ENCODE assay signal across 22 cellular contexts in genomic region chr10:36118289-36118688, GRCh38.
A peak's percentile ranks its signal among the peaks of the same experiment; 100 is the strongest.
DNase-seq lines count a peak whose midpoint lies in the region; ATAC-seq and TF ChIP-seq lines count a peak whose summit lies in the region.
"Had no signal": no experiment of that assay in that cellular context is flagged by ENCODE, and none has a peak within 500 bp of the region (broad histone marks: within the 10 kb centered on the region; RNA-seq: fewer than 3 reads in every experiment).

No MANE protein-coding gene starts in this region.

- H3F3A ChIP-seq in GM23338 (replicated peaks; ENCODE audit: low read depth) = no peaks in the 10 kb centered on the region

- no peak for TF ChIP-seq CTCF in GM23338 (conservative IDR thresholded peaks at IDR 0.05; ENCODE audit: low read depth in 2 of 2)
- no peak for TF ChIP-seq CTCF in nephron (IDR thresholded peaks at IDR 0.05; ENCODE audit: unreplicated experiment in 3 of 3)
- no peak for TF ChIP-seq CTCF in sigmoid colon (IDR thresholded peaks at IDR 0.05)
- TF ChIP-seq CTCF in GM20000 (IDR thresholded peaks at IDR 0.05; ENCODE audit: extremely low read depth, missing control alignments) = no peak

- H3K4me1 ChIP-seq in GM23338 (ENCODE audit: insufficient read depth) (0 out of 2 replicates have a peak, but pooled peaks cover 6% of the 10 kb centered on the region), sigmoid colon (peaks cover 0 to 66% (median 53%) of the 10 kb centered on the region in 4 donors)

- ATAC-seq in GM23338 (no peak), HG02642 (IDR thresholded peaks at IDR 0.05; ENCODE audit: poor library complexity, unreplicated experiment) (no peak), esophagus mucosa (no peak)
- no peak for ATAC-seq in stimulated activated naive B cell treated with anti-CD40 and anti-IgM and Interleukin-4, amounts not matched to agents 10 μg/mL and 1 μg/mL and 100 μg/mL, for 72 hours (replicated peaks)
- ATAC-seq: CD8-positive, alpha-beta T cell had no signal

- H3K9me3 Mint-ChIP-seq in GM23338 = no peaks in the 10 kb centered on the region
- peaks cover under 1% of the 10 kb centered on the region for H3K9me3 Mint-ChIP-seq in nephron
- H3K9me3 Mint-ChIP-seq in stimulated activated naive B cell treated with anti-CD40 and anti-IgM and Interleukin-4, amounts not matched to agents 10 μg/mL and 1 μg/mL and 100 μg/mL, for 72 hours = peaks cover 4 to 7% of the 10 kb centered on the region in 2 donors

- H3K27ac ChIP-seq in GM23338 (ENCODE audit: low read depth) = no peak overlapping the region
- peak overlapping the region in 3 of 4 donors; percentile 35 to 70 (median 62) for H3K27ac ChIP-seq in sigmoid colon

- H2AFZ ChIP-seq in GM23338 = peak overlapping the region; percentile 53; the same call in 1 of the 2 replicates

- no peaks in the 10 kb centered on the region for H3K9me3 ChIP-seq in sigmoid colon
- H3K9me3 ChIP-seq: SK-N-SH had no signal

- no peak overlapping the region for H3K4me3 ChIP-seq in GM23338
- H3K4me3 ChIP-seq in sigmoid colon = no peak overlapping the region

- H3K27me3 Mint-ChIP-seq in GM23338 (ENCODE audit: insufficient read depth, low read depth, poor library complexity) (no peaks in the 10 kb centered on the region), nephron (ENCODE audit: low read depth) (peaks cover 6% of the 10 kb centered on the region)
- no peaks in the 10 kb centered on the region for H3K27me3 Mint-ChIP-seq in stimulated activated naive B cell treated with anti-CD40 and anti-IgM and Interleukin-4, amounts not matched to agents 10 μg/mL and 1 μg/mL and 100 μg/mL, for 72 hours

- no peaks in the 10 kb centered on the region for H4K20me1 ChIP-seq in GM23338 (replicated peaks; ENCODE audit: insufficient read depth)

- H3K4me2 ChIP-seq in GM23338 = no peak overlapping the region
- H3K4me2 ChIP-seq: SK-N-SH had no signal

- no peak overlapping the region for H3K27ac Mint-ChIP-seq in GM23338
- H3K27ac Mint-ChIP-seq in nephron = peak overlapping the region; percentile 69 to 93 (median 87)
- H3K27ac Mint-ChIP-seq in stimulated activated naive B cell treated with anti-CD40 and anti-IgM and Interleukin-4, amounts not matched to agents 10 μg/mL and 1 μg/mL and 100 μg/mL, for 72 hours = no peak overlapping the region
- H3K27ac Mint-ChIP-seq: CD8-positive, alpha-beta T cell had no signal

- no peak for TF ChIP-seq POLR2A in sigmoid colon (IDR thresholded peaks at IDR 0.05)

- H3K27me3 ChIP-seq in GM23338 (ENCODE audit: insufficient read depth) (no peaks in the 10 kb centered on the region), sigmoid colon (no peaks in the 10 kb centered on the region)

- no peak for DNase-seq in GM23338 (ENCODE audit: low spot score)
- peak; percentile 6 for DNase-seq in astrocyte of the hippocampus (ENCODE audit: low read depth, low spot score)
- DNase-seq in sigmoid colon = peak; percentile 77
- no peak for DNase-seq in GM20000 (ENCODE audit: low spot score)
- DNase-seq in stimulated activated naive B cell treated with anti-CD40 and anti-IgM and Interleukin-4, amounts not matched to agents 10 μg/mL and 1 μg/mL and 100 μg/mL, for 72 hours = no peak
- DNase-seq: AML-193; C1 segment of cervical spinal cord; Calu3; CD8-positive, alpha-beta T cell; DMS153; GDM1; KG1; NCI-H1092; NCI-H1436 treated with DMSO at 0.1 percent for 48 hours; NCI-H1930; NCI-H510A treated with DMSO at 0.1 percent for 48 hours; NCI-H748 treated with DMSO at 0.1 percent for 48 hours; SIG-M5; SK-N-SH had no signal

- no peaks in the 10 kb centered on the region for H3K9me2 ChIP-seq in GM23338 (ENCODE audit: insufficient read depth)
- H3K9me2 ChIP-seq: SK-N-SH had no signal

- no peaks in the 10 kb centered on the region for H3K79me2 ChIP-seq in GM23338 (replicated peaks; ENCODE audit: insufficient read depth)

- intact Hi-C loops in sigmoid colon (cut with DNase I) = loop anchor here (5.0 kb wide), 2 partner anchors 391 to 481 kb away; no protein-coding TSS in a partner anchor

- TF ChIP-seq EP300 in sigmoid colon (IDR thresholded peaks at IDR 0.05) = peak in 2 of 4 donors; percentile 8 to 24

- 79 to 82% methylated on average over 7 of the region's 7 CpGs for WGBS in sigmoid colon, 2 donors

- H3K36me3 Mint-ChIP-seq in GM23338 (ENCODE audit: low read depth) (no peaks in the 10 kb centered on the region), nephron (ENCODE audit: low read depth) (no peaks in the 10 kb centered on the region)
- no peaks in the 10 kb centered on the region for H3K36me3 Mint-ChIP-seq in stimulated activated naive B cell treated with anti-CD40 and anti-IgM and Interleukin-4, amounts not matched to agents 10 μg/mL and 1 μg/mL and 100 μg/mL, for 72 hours
- H3K36me3 Mint-ChIP-seq: CD8-positive, alpha-beta T cell had no signal

- H3K36me3 ChIP-seq in GM23338 (ENCODE audit: insufficient read depth) (no peaks in the 10 kb centered on the region), sigmoid colon (no peaks in the 10 kb centered on the region)

- H3K4me3 Mint-ChIP-seq in GM23338 (no peak overlapping the region), nephron (peak overlapping the region; percentile 26 to 79 (median 77))
- no peak overlapping the region for H3K4me3 Mint-ChIP-seq in stimulated activated naive B cell treated with anti-CD40 and anti-IgM and Interleukin-4, amounts not matched to agents 10 μg/mL and 1 μg/mL and 100 μg/mL, for 72 hours
- H3K4me3 Mint-ChIP-seq: CD8-positive, alpha-beta T cell had no signal

- H3K4me1 Mint-ChIP-seq in GM23338 (peaks cover 7% of the 10 kb centered on the region), nephron (peaks cover 70% of the 10 kb centered on the region)
- no peaks in the 10 kb centered on the region for H3K4me1 Mint-ChIP-seq in stimulated activated naive B cell treated with anti-CD40 and anti-IgM and Interleukin-4, amounts not matched to agents 10 μg/mL and 1 μg/mL and 100 μg/mL, for 72 hours

TF ChIP-seq in GM23338, 12 proteins besides CTCF, POLR2A, EP300 and RAD21 (continues in another document):
- TF ChIP-seq CREB1 (CRISPR knock-in tag; IDR thresholded peaks at IDR 0.05; ENCODE audit: low read depth) = no peak
- TF ChIP-seq, protein P1, sequence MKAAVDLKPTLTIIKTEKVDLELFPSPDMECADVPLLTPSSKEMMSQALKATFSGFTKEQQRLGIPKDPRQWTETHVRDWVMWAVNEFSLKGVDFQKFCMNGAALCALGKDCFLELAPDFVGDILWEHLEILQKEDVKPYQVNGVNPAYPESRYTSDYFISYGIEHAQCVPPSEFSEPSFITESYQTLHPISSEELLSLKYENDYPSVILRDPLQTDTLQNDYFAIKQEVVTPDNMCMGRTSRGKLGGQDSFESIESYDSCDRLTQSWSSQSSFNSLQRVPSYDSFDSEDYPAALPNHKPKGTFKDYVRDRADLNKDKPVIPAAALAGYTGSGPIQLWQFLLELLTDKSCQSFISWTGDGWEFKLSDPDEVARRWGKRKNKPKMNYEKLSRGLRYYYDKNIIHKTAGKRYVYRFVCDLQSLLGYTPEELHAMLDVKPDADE (IDR thresholded peaks at IDR 0.05) = no peak
- TF ChIP-seq NANOG (IDR thresholded peaks at IDR 0.05; ENCODE audit: borderline replicate concordance) = no peak
- TF ChIP-seq POLR2AphosphoS5 (IDR thresholded peaks at IDR 0.05; ENCODE audit: low read depth) = no peak
- TF ChIP-seq EZH2phosphoT487 (IDR thresholded peaks at IDR 0.05; ENCODE audit: unreplicated experiment) = no peak
- TF ChIP-seq STAT1 (IDR thresholded peaks at IDR 0.05; ENCODE audit: unreplicated experiment) = no peak
- TF ChIP-seq ZNF331 (CRISPR knock-in tag; IDR thresholded peaks at IDR 0.05; ENCODE audit: low read depth) = no peak
- TF ChIP-seq REST (IDR thresholded peaks at IDR 0.05; ENCODE audit: unreplicated experiment) = no peak

Comparison
In these comparisons a context has a peak if more than half of its experiments do, and no peak if none do; other contexts are left out.
1. DNase-seq: peak in astrocyte of the hippocampus (single experiment) and sigmoid colon (single experiment); none in GM23338 (single experiment), GM20000 (single experiment) and stimulated activated naive B cell treated with anti-CD40 and anti-IgM and Interleukin-4, amounts not matched to agents 10 μg/mL and 1 μg/mL and 100 μg/mL, for 72 hours (single experiment).
2. H3K27ac Mint-ChIP-seq: peak in nephron (3 of 3); none in GM23338 (single experiment) and stimulated activated naive B cell treated with anti-CD40 and anti-IgM and Interleukin-4, amounts not matched to agents 10 μg/mL and 1 μg/mL and 100 μg/mL, for 72 hours (single experiment).
3. H3K4me3 Mint-ChIP-seq: peak in nephron (3 of 3); none in GM23338 (single experiment) and stimulated activated naive B cell treated with anti-CD40 and anti-IgM and Interleukin-4, amounts not matched to agents 10 μg/mL and 1 μg/mL and 100 μg/mL, for 72 hours (0 of 2).